In genomic region chr22:20083891-20084546, GRCh38 we compare ENCODE assay signal across 1 cellular context.
TF ChIP-seq lines count a peak whose summit lies in the region.

No MANE protein-coding gene starts in this region.

TF ChIP-seq in SK-N-SH, 30 proteins besides CTCF, POLR2A, EP300 and RAD21:
- TF ChIP-seq MXI1 (IDR thresholded peaks at IDR 0.05; ENCODE audit: low read depth, low read length) = no peak
- TF ChIP-seq RXRA (IDR thresholded peaks at IDR 0.05; ENCODE audit: borderline replicate concordance, low read depth) = no peak
- no peak for TF ChIP-seq SMC3 (IDR thresholded peaks at IDR 0.05; ENCODE audit: low read depth, low read length)
- no peak for TF ChIP-seq POLR2AphosphoS5 (IDR thresholded peaks at IDR 0.05; ENCODE audit: low read depth, low read length)
- no peak for TF ChIP-seq IRF3 (IDR thresholded peaks at IDR 0.05; ENCODE audit: low read depth, low read length)
- TF ChIP-seq PBX3 (IDR thresholded peaks at IDR 0.05) = no peak
- no peak for TF ChIP-seq JUND (IDR thresholded peaks at IDR 0.05)
- no peak for TF ChIP-seq TCF12 (IDR thresholded peaks at IDR 0.05)
- no peak for TF ChIP-seq EZH2phosphoT487 (IDR thresholded peaks at IDR 0.05; ENCODE audit: borderline replicate concordance, low read depth)
- no peak for TF ChIP-seq TEAD4 (IDR thresholded peaks at IDR 0.05; ENCODE audit: borderline replicate concordance, insufficient read depth)
- TF ChIP-seq TAF1 (IDR thresholded peaks at IDR 0.05; ENCODE audit: borderline replicate concordance, low read depth, low read length) = no peak
- no peak for TF ChIP-seq USF2 (IDR thresholded peaks at IDR 0.05; ENCODE audit: borderline replicate concordance, low read depth, low read length)
- TF ChIP-seq GATA2 (CRISPR knock-in tag; IDR thresholded peaks at IDR 0.05) = no peak
- no peak for TF ChIP-seq NRF1 (IDR thresholded peaks at IDR 0.05; ENCODE audit: low read depth, low read length)
- no peak for TF ChIP-seq REST (IDR thresholded peaks at IDR 0.05; ENCODE audit: low read depth, low read length)
- no peak for TF ChIP-seq CHD2 (IDR thresholded peaks at IDR 0.05; ENCODE audit: low read length, partially characterized antibody)
- no peak for TF ChIP-seq SIN3A (IDR thresholded peaks at IDR 0.05; ENCODE audit: borderline replicate concordance, low read depth, low read length)
- no peak for TF ChIP-seq GABPA (IDR thresholded peaks at IDR 0.05; ENCODE audit: low read depth)
- no peak for TF ChIP-seq FOSL2 (IDR thresholded peaks at IDR 0.05; ENCODE audit: borderline replicate concordance, low read depth)
- TF ChIP-seq ZBTB33 (IDR thresholded peaks at IDR 0.05; ENCODE audit: borderline replicate concordance, low read depth) = no peak
TF ChIP-seq in SK-N-SH: peak in this region for 0.
